Comparison of ENCODE assay signal across 17 cellular contexts in the genomic region with DNA sequence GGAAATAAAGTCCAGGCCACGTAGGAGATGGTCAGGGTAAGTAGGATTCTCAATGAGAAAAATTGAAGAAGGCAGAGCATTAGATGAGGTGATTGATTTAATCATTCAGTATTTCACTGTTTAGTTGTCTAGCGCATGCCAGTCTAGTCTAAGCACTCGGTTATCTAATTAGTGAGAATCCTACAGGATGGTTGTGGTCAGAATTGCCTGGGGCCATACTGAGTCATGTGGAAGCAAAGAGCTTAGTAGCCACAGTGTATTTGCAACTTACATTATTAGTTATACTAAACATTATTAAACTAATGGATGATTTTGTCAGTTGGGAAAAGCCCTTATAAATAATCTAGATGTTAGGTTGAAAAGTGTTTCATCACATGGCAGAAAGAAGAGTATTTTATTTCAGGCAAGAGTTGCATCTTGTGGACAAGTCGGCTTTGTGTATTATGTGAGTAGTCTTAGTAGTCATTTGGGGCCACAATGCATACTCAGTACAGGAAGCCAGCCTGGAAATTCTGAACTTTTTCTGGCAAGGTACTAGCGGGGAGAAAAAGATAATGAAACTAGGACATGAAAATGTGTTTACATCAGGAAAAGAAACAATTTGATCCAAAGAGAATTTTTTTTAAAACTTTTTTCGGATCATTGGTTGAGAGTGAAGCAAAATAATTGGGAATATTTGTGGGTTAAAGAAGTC. TPM values are rescaled to one million over a fixed set of nuclear protein-coding genes. Genes with fewer than 3 reads are reported as not detected.
A peak's percentile ranks its signal among the peaks of the same experiment; 100 is the strongest.
DNase-seq lines count a peak whose midpoint lies in the region; ATAC-seq and TF ChIP-seq lines count a peak whose summit lies in the region.
"Had no signal": no experiment of that assay in that cellular context is flagged by ENCODE, and none has a peak within 500 bp of the region (broad histone marks: within the 10 kb centered on the region; RNA-seq: fewer than 3 reads in every experiment).

No MANE protein-coding gene starts in this region.

- H3K4ac ChIP-seq in IMR-90 (ENCODE audit: low read depth, low read length): no peak overlapping the region

- intact Hi-C loops in IMR-90 (cut with micrococcal nuclease): no loop called here

- H3K4me1 Mint-ChIP-seq in glutamatergic neuron (ENCODE audit: low read depth, unreplicated experiment): no peaks in the 10 kb centered on the region
- H3K4me1 Mint-ChIP-seq: nephron progenitor cell had no signal

- no TSS peak for BruUV-seq in IMR-90 (replicated peaks; lab: Mats Ljungman, UMichigan)

- H3K4me3 ChIP-seq in IMR-90 (ENCODE audit: insufficient read depth, low read depth, low read length): no peak overlapping the region
- no peak overlapping the region for H3K4me3 ChIP-seq in choroid plexus epithelial cell (ENCODE audit: low read depth, low read length)
- peak overlapping the region in 1 of 2 donors; percentile 19 for H3K4me3 ChIP-seq in muscle layer of duodenum (ENCODE audit: low read depth in 1 of 2, low read length in 2 of 2)
- H3K4me3 ChIP-seq in suprapubic skin: no peak overlapping the region
- H3K4me3 ChIP-seq: GM12878 had no signal

- no peak overlapping the region for H4K8ac ChIP-seq in IMR-90 (ENCODE audit: low read depth in 2 of 2, low read length in 2 of 2)

- no peak overlapping the region for H2AK5ac ChIP-seq in IMR-90 (ENCODE audit: low read depth, low read length)

- no peaks in the 10 kb centered on the region for H3K27me3 Mint-ChIP-seq in glutamatergic neuron (ENCODE audit: unreplicated experiment)
- H3K27me3 Mint-ChIP-seq: activated CD4-positive, alpha-beta T cell treated with anti-CD3 and anti-CD28 coated beads, Interleukin-2, amount 10 ng/mL, durations not matched to agents 7 days and 5 days; activated naive CD4-positive, alpha-beta T cell treated with anti-CD3 and anti-CD28 coated beads, Interleukin-2, amount 10 ng/mL, durations not matched to agents 7 days and 5 days; stimulated activated naive CD8-positive, alpha-beta T cell treated with anti-CD3 and anti-CD28 coated beads, Interleukin-15, Interleukin-2, amounts not matched to agents 100 ng/mL and 50 ng/mL, for 24 hours had no signal

- H3K36me3 ChIP-seq in IMR-90 (ENCODE audit: control insufficient read depth, insufficient read depth, low read length) (peaks cover 10% of the 10 kb centered on the region), muscle layer of duodenum (ENCODE audit: control insufficient read depth in 1 of 2, insufficient read depth in 2 of 2, low read length in 2 of 2) (peaks cover 0 to 11% of the 10 kb centered on the region in 2 donors), suprapubic skin (peaks cover 4% of the 10 kb centered on the region)

- H2BK15ac ChIP-seq in IMR-90 (ENCODE audit: low read depth, low read length): no peak overlapping the region

- H3K27me3 ChIP-seq in IMR-90 (ENCODE audit: control insufficient read depth, insufficient read depth, low read length) (no peaks in the 10 kb centered on the region), muscle layer of duodenum (ENCODE audit: low read depth, low read length) (no peaks in the 10 kb centered on the region), suprapubic skin (no peaks in the 10 kb centered on the region)

- H2AK9ac ChIP-seq in IMR-90 (replicated peaks; ENCODE audit: low read depth, low read length, poor library complexity): no peak overlapping the region

- H3K9me3 Mint-ChIP-seq in glutamatergic neuron (ENCODE audit: unreplicated experiment): no peaks in the 10 kb centered on the region
- H3K9me3 Mint-ChIP-seq: activated CD4-positive, alpha-beta T cell treated with anti-CD3 and anti-CD28 coated beads, Interleukin-2, amount 10 ng/mL, durations not matched to agents 7 days and 5 days; activated naive CD4-positive, alpha-beta T cell treated with anti-CD3 and anti-CD28 coated beads, Interleukin-2, amount 10 ng/mL, durations not matched to agents 7 days and 5 days; nephron progenitor cell; stimulated activated naive CD8-positive, alpha-beta T cell treated with anti-CD3 and anti-CD28 coated beads, Interleukin-15, Interleukin-2, amounts not matched to agents 100 ng/mL and 50 ng/mL, for 24 hours had no signal

- dilution Hi-C loops in IMR-90 (cut with HindIII; ENCODE audit: low sequenced_read_pairs, unreplicated experiment): no loop called here

- peak; percentile 24 for ATAC-seq in IMR-90 (ENCODE audit: low read depth)
- ATAC-seq: GM12878, SK-N-SH treated with all-trans-retinoic acid at 6 μM for 48 hours had no signal

- in situ Hi-C loops in IMR-90 (cut with MboI; ENCODE audit: low sequenced_read_pairs): no loop called here

- H2BK20ac ChIP-seq in IMR-90 (ENCODE audit: low read depth, low read length): no peak overlapping the region

- peaks cover 8 to 34% of the 10 kb centered on the region in 2 experiments for H3K79me1 ChIP-seq in IMR-90 (ENCODE audit: low read depth in 1 of 2, low read length in 2 of 2)

- no peak overlapping the region for H2AFZ ChIP-seq in IMR-90 (replicated peaks; ENCODE audit: low read length, poor library complexity)

- CTCF ChIA-PET in IMR-90 (lab: Yijun Ruan, JAX): interaction anchor here (1.1 kb wide), 1 partner anchor 26 kb away, joined by 3 read pairs; no protein-coding TSS in a partner anchor

- H3K9me3 ChIP-seq in IMR-90 (ENCODE audit: control insufficient read depth, insufficient read depth, low read length) (no peaks in the 10 kb centered on the region), muscle layer of duodenum (ENCODE audit: control insufficient read depth in 1 of 2, low read length in 2 of 2) (no peaks in the 10 kb centered on the region), suprapubic skin (no peaks in the 10 kb centered on the region)
- H3K9me3 ChIP-seq: Caco-2 had no signal

- H3K4me1 ChIP-seq in IMR-90 (ENCODE audit: control insufficient read depth, insufficient read depth, low read length): peaks cover 5% of the 10 kb centered on the region; the same call in 1 of the 2 replicates
- peaks cover 0 to 16% of the 10 kb centered on the region in 2 donors for H3K4me1 ChIP-seq in muscle layer of duodenum (ENCODE audit: control insufficient read depth in 1 of 2, insufficient read depth in 2 of 2, low read length in 2 of 2)
- peaks cover 32% of the 10 kb centered on the region for H3K4me1 ChIP-seq in suprapubic skin
- H3K4me1 ChIP-seq: Caco-2 had no signal

- H3K27ac ChIP-seq in IMR-90 (ENCODE audit: insufficient read depth, low read length) (no peak overlapping the region), muscle layer of duodenum (ENCODE audit: low read length) (peak overlapping the region; percentile 46), suprapubic skin (no peak overlapping the region)

- H2BK5ac ChIP-seq in IMR-90 (ENCODE audit: low read depth, low read length, poor library complexity, severe bottlenecking): peak overlapping the region; percentile 82

- H3K36me3 Mint-ChIP-seq in glutamatergic neuron (ENCODE audit: unreplicated experiment): no peaks in the 10 kb centered on the region

- peaks cover 5% of the 10 kb centered on the region for H3K9me1 ChIP-seq in IMR-90 (ENCODE audit: insufficient read depth, low read length)

- no peak overlapping the region for H3K27ac Mint-ChIP-seq in glutamatergic neuron (ENCODE audit: unreplicated experiment)
- H3K27ac Mint-ChIP-seq: activated CD4-positive, alpha-beta T cell treated with anti-CD3 and anti-CD28 coated beads, Interleukin-2, amount 10 ng/mL, durations not matched to agents 7 days and 5 days; activated naive CD4-positive, alpha-beta T cell treated with anti-CD3 and anti-CD28 coated beads, Interleukin-2, amount 10 ng/mL, durations not matched to agents 7 days and 5 days; nephron progenitor cell; stimulated activated naive CD8-positive, alpha-beta T cell treated with anti-CD3 and anti-CD28 coated beads, Interleukin-15, Interleukin-2, amounts not matched to agents 100 ng/mL and 50 ng/mL, for 24 hours had no signal

- POLR2A ChIA-PET in IMR-90 (lab: Charles Lee; ENCODE audit: unreplicated experiment): interaction anchor here (0.6 kb wide), 1 partner anchor 33 kb away, joined by 4 read pairs; no protein-coding TSS in a partner anchor

- no peak overlapping the region for H3K56ac ChIP-seq in IMR-90 (ENCODE audit: extremely low read depth, insufficient read depth, low read length)

- no peak overlapping the region for H4K5ac ChIP-seq in IMR-90 (ENCODE audit: low read depth, low read length)

- H3K9ac ChIP-seq in IMR-90 (ENCODE audit: low read depth, low read length): no peak overlapping the region

- no peak for TF ChIP-seq RAD21 in IMR-90 (IDR thresholded peaks at IDR 0.05; ENCODE audit: low read length)

- peak; percentile 7 for DNase-seq in AG08395 (ENCODE audit: low spot score)
- DNase-seq in IMR-90: peak; percentile 68
- DNase-seq in choroid plexus epithelial cell (ENCODE audit: low read depth): peak; percentile 56
- DNase-seq in AG20443 (ENCODE audit: low spot score): no peak
- DNase-seq in 8988T: no peak
- no peak for DNase-seq in glutamatergic neuron
- no peak for DNase-seq in suprapubic skin (ENCODE audit: low spot score in 2 of 2)
- DNase-seq: activated CD4-positive, alpha-beta T cell treated with anti-CD3 and anti-CD28 coated beads, Interleukin-2, amount 10 ng/mL, durations not matched to agents 7 days and 5 days; activated naive CD4-positive, alpha-beta T cell treated with anti-CD3 and anti-CD28 coated beads, Interleukin-2, amount 10 ng/mL, durations not matched to agents 7 days and 5 days; Caco-2; NCI-H1092; NCI-H526; nephron progenitor cell had no signal

- H3K23ac ChIP-seq in IMR-90 (ENCODE audit: low read depth, low read length): no peak overlapping the region

- 100% methylated on average over 1 of the region's 6 CpGs; no CpG with 5 or more reads in 1 of the 2 experiments for whole genome bisulfite sequencing in IMR-90 (ENCODE audit: extremely low coverage in 2 of 2, insufficient read length in 1 of 2), 2 experiments
- WGBS in suprapubic skin: 81% methylated on average over 6 of the region's 6 CpGs

- H4K91ac ChIP-seq in IMR-90 (ENCODE audit: insufficient read depth, low read depth, low read length): no peak overlapping the region

- H3K14ac ChIP-seq in IMR-90 (replicated peaks; ENCODE audit: low read depth, low read length): no peak overlapping the region

- TF ChIP-seq CTCF in IMR-90 (conservative IDR thresholded peaks at IDR 0.05; ENCODE audit: low read depth, low read length) (no peak), choroid plexus epithelial cell (conservative IDR thresholded peaks at IDR 0.05; ENCODE audit: low read depth, low read length) (no peak), glutamatergic neuron (IDR thresholded peaks at IDR 0.05; ENCODE audit: partially characterized antibody, unreplicated experiment) (no peak), suprapubic skin (IDR thresholded peaks at IDR 0.05) (no peak)

- TF ChIP-seq POLR2A in IMR-90 (IDR thresholded peaks at IDR 0.05; ENCODE audit: low read depth, low read length) (no peak), suprapubic skin (IDR thresholded peaks at IDR 0.05) (no peak)

- no peak overlapping the region; the same call in 1 of the 2 replicates for H2BK120ac ChIP-seq in IMR-90 (ENCODE audit: low read depth, low read length)

- H3K4me2 ChIP-seq in IMR-90 (ENCODE audit: low read depth, low read length): peak overlapping the region; percentile 56; the same call in 1 of the 2 replicates

- no peak overlapping the region for H3K4me3 Mint-ChIP-seq in glutamatergic neuron (ENCODE audit: unreplicated experiment)
- H3K4me3 Mint-ChIP-seq: activated CD4-positive, alpha-beta T cell treated with anti-CD3 and anti-CD28 coated beads, Interleukin-2, amount 10 ng/mL, durations not matched to agents 7 days and 5 days; activated naive CD4-positive, alpha-beta T cell treated with anti-CD3 and anti-CD28 coated beads, Interleukin-2, amount 10 ng/mL, durations not matched to agents 7 days and 5 days; nephron progenitor cell; stimulated activated naive CD8-positive, alpha-beta T cell treated with anti-CD3 and anti-CD28 coated beads, Interleukin-15, Interleukin-2, amounts not matched to agents 100 ng/mL and 50 ng/mL, for 24 hours had no signal

- H3K18ac ChIP-seq in IMR-90 (ENCODE audit: low read depth, low read length): no peak overlapping the region

- no peaks in the 10 kb centered on the region; the same call in 1 of the 2 replicates for H4K20me1 ChIP-seq in IMR-90 (ENCODE audit: insufficient read depth, low read length)

- TF ChIP-seq EP300 in suprapubic skin (IDR thresholded peaks at IDR 0.05): no peak

RNA-seq across cellular contexts. Expression of gene CPEB2, which starts 31.9 kb away (rescaled TPM):
- total RNA-seq in IMR-90 (2012; rRNA removed): 10.6 and 18.1 TPM in 2 replicates
- 9.4 and 12.0 TPM in 2 replicates for polyA plus RNA-seq in IMR-90 (2012; rRNA removed)
- polyA plus RNA-seq in IMR-90 (2012; cell fraction: cytosol; rRNA removed): 2.8 and 3.4 TPM in 2 replicates
- polyA plus RNA-seq in IMR-90 (2012; cell fraction: nucleus; rRNA removed; ENCODE audit: low replicate concordance): 7.0 and 65.7 TPM in 2 replicates
- total RNA-seq in glutamatergic neuron (ENCODE audit: unreplicated experiment): 52.6 TPM
- 10 to 100 TPM; 43.6 to 70.1 (median 49.8) TPM for total RNA-seq in suprapubic skin

Comparison
In these comparisons a context has a peak if more than half of its experiments do, and no peak if none do; other contexts are left out.
1. DNase-seq: peak in AG08395 (single experiment), IMR-90 (single experiment) and choroid plexus epithelial cell (single experiment); none in AG20443 (single experiment), 8988T (single experiment), glutamatergic neuron (single experiment) and suprapubic skin (0 of 2).